In genomic region chr6:44078795-44079671, GRCh38 we compare ENCODE assay signal across 1 cellular context.
TF ChIP-seq lines count a peak whose summit lies in the region.

No MANE protein-coding gene starts in this region.

TF ChIP-seq in HepG2, 621 proteins besides CTCF, POLR2A, EP300 and RAD21 (continued from another document and continues in another):
- TF ChIP-seq CEBPZ (IDR thresholded peaks at IDR 0.05; ENCODE audit: low read length) = no peak
- TF ChIP-seq ZNF382 (CRISPR knock-in tag; IDR thresholded peaks at IDR 0.05; ENCODE audit: borderline replicate concordance) = no peak
- TF ChIP-seq ZNF562 (CRISPR knock-in tag; IDR thresholded peaks at IDR 0.05; ENCODE audit: borderline replicate concordance) = no peak
- TF ChIP-seq ISL2 (CRISPR knock-in tag; IDR thresholded peaks at IDR 0.05) = no peak
- TF ChIP-seq ZNF546 (CRISPR knock-in tag; conservative IDR thresholded peaks at IDR 0.05) = no peak
- TF ChIP-seq THAP7 (CRISPR knock-in tag; IDR thresholded peaks at IDR 0.05) = no peak
- TF ChIP-seq ZNF296 (CRISPR knock-in tag; conservative IDR thresholded peaks at IDR 0.05) = no peak
- peak; percentile 33; the same call in 1 of the 2 replicates for TF ChIP-seq ZMYM3 (CRISPR knock-in tag; IDR thresholded peaks at IDR 0.05)
- no peak for TF ChIP-seq RBAK (CRISPR knock-in tag; IDR thresholded peaks at IDR 0.05)
- no peak for TF ChIP-seq MYPOP (CRISPR knock-in tag; IDR thresholded peaks at IDR 0.05)
- TF ChIP-seq ZNF614 (CRISPR knock-in tag; IDR thresholded peaks at IDR 0.05; ENCODE audit: borderline replicate concordance) = peak; percentile 57; the same call in 1 of the 2 replicates
- no peak for TF ChIP-seq EZH2 (conservative IDR thresholded peaks at IDR 0.05; ENCODE audit: low read depth, low read length)
- no peak for TF ChIP-seq ZBTB39 (CRISPR knock-in tag; IDR thresholded peaks at IDR 0.05)
- no peak for TF ChIP-seq ZNF780A (CRISPR knock-in tag; IDR thresholded peaks at IDR 0.05)
- no peak for TF ChIP-seq ZNF772 (CRISPR knock-in tag; IDR thresholded peaks at IDR 0.05)
- no peak for TF ChIP-seq KDM1A (CRISPR knock-in tag; IDR thresholded peaks at IDR 0.05)
- TF ChIP-seq CSRNP2 (CRISPR knock-in tag; conservative IDR thresholded peaks at IDR 0.05; ENCODE audit: low read depth) = no peak
- no peak for TF ChIP-seq ZMYM4 (CRISPR knock-in tag; IDR thresholded peaks at IDR 0.05)
- TF ChIP-seq ZNF225 (CRISPR knock-in tag; IDR thresholded peaks at IDR 0.05) = no peak
- TF ChIP-seq DMAP1 (CRISPR knock-in tag; IDR thresholded peaks at IDR 0.05) = no peak
- TF ChIP-seq NBN (conservative IDR thresholded peaks at IDR 0.05) = no peak
- no peak for TF ChIP-seq CENPT (CRISPR knock-in tag; IDR thresholded peaks at IDR 0.05; ENCODE audit: low read depth)
- no peak for TF ChIP-seq PAXIP1 (CRISPR knock-in tag; conservative IDR thresholded peaks at IDR 0.05)
- TF ChIP-seq ZNF160 (CRISPR knock-in tag; IDR thresholded peaks at IDR 0.05) = no peak; the same call in 1 of the 2 replicates
- no peak; the same call in 1 of the 2 replicates for TF ChIP-seq SRY (CRISPR knock-in tag; IDR thresholded peaks at IDR 0.05)
- no peak for TF ChIP-seq E2F1 (CRISPR knock-in tag; IDR thresholded peaks at IDR 0.05)
- no peak for TF ChIP-seq SMYD3 (CRISPR knock-in tag; IDR thresholded peaks at IDR 0.05)
- TF ChIP-seq ZNF343 (CRISPR knock-in tag; IDR thresholded peaks at IDR 0.05) = no peak
- TF ChIP-seq ZNF83 (CRISPR knock-in tag; IDR thresholded peaks at IDR 0.05; ENCODE audit: borderline replicate concordance) = no peak
- no peak for TF ChIP-seq ZBTB1 (CRISPR knock-in tag; IDR thresholded peaks at IDR 0.05; ENCODE audit: borderline replicate concordance)
- TF ChIP-seq ZSCAN25 (CRISPR knock-in tag; IDR thresholded peaks at IDR 0.05) = no peak; the same call in none of the 2 replicates
- no peak for TF ChIP-seq PCBP2 (optimal IDR thresholded peaks at IDR 0.05; ENCODE audit: low read depth, low read length, poor library complexity, severe bottlenecking)
- no peak for TF ChIP-seq ZNF484 (CRISPR knock-in tag; IDR thresholded peaks at IDR 0.05; ENCODE audit: borderline replicate concordance, low read depth)
- peak; percentile 74 for TF ChIP-seq MED1 (CRISPR knock-in tag; IDR thresholded peaks at IDR 0.05)
- no peak for TF ChIP-seq POLR2AphosphoS2 (IDR thresholded peaks at IDR 0.05; ENCODE audit: low read depth, low read length)
- TF ChIP-seq THYN1 (CRISPR knock-in tag; IDR thresholded peaks at IDR 0.05; ENCODE audit: borderline replicate concordance, low read depth) = no peak
- no peak for TF ChIP-seq HOXA5 (CRISPR knock-in tag; IDR thresholded peaks at IDR 0.05)
- TF ChIP-seq ZFP62 (CRISPR knock-in tag; IDR thresholded peaks at IDR 0.05) = no peak
- TF ChIP-seq ONECUT2 (CRISPR knock-in tag; IDR thresholded peaks at IDR 0.05) = no peak
- TF ChIP-seq KLF15 (CRISPR knock-in tag; IDR thresholded peaks at IDR 0.05; ENCODE audit: borderline replicate concordance) = no peak
- TF ChIP-seq ZNF276 (CRISPR knock-in tag; IDR thresholded peaks at IDR 0.05; ENCODE audit: low read depth) = no peak
- TF ChIP-seq ZNF224 (CRISPR knock-in tag; IDR thresholded peaks at IDR 0.05) = no peak
- TF ChIP-seq GZF1 (CRISPR knock-in tag; IDR thresholded peaks at IDR 0.05) = no peak
- no peak for TF ChIP-seq ARNT (IDR thresholded peaks at IDR 0.05)
- no peak for TF ChIP-seq HOXD1 (CRISPR knock-in tag; IDR thresholded peaks at IDR 0.05)
- TF ChIP-seq RFX5 (IDR thresholded peaks at IDR 0.05; ENCODE audit: low read depth, low read length) = no peak
- no peak for TF ChIP-seq CEBPB (IDR thresholded peaks at IDR 0.05; ENCODE audit: borderline replicate concordance, low read depth, low read length)
- TF ChIP-seq NFE2 (CRISPR knock-in tag; IDR thresholded peaks at IDR 0.05) = no peak
- no peak for TF ChIP-seq ZNF326 (CRISPR knock-in tag; IDR thresholded peaks at IDR 0.05; ENCODE audit: borderline replicate concordance)
- no peak for TF ChIP-seq FOXK2 (IDR thresholded peaks at IDR 0.05)
- TF ChIP-seq ZBTB37 (CRISPR knock-in tag; IDR thresholded peaks at IDR 0.05) = no peak
- no peak for TF ChIP-seq MTF2 (CRISPR knock-in tag; IDR thresholded peaks at IDR 0.05; ENCODE audit: borderline replicate concordance)
- 0 out of 2 replicates have a peak, but pooled peaks have one; percentile 31 for TF ChIP-seq MXD3 (CRISPR knock-in tag; IDR thresholded peaks at IDR 0.05)
- no peak for TF ChIP-seq ZNF816 (CRISPR knock-in tag; IDR thresholded peaks at IDR 0.05; ENCODE audit: borderline replicate concordance)
- no peak for TF ChIP-seq MAFK (conservative IDR thresholded peaks at IDR 0.05 in 1 of 2, IDR thresholded peaks at IDR 0.05 in 1 of 2; ENCODE audit: low read length in 2 of 2)
- TF ChIP-seq ZNF678 (CRISPR knock-in tag; IDR thresholded peaks at IDR 0.05) = no peak
- no peak for TF ChIP-seq ZNF839 (CRISPR knock-in tag; IDR thresholded peaks at IDR 0.05; ENCODE audit: borderline replicate concordance)
- TF ChIP-seq ZBTB21 (CRISPR knock-in tag; IDR thresholded peaks at IDR 0.05) = no peak
